In genomic region chr18:44423826-44424225, GRCh38 we compare ENCODE assay signal across 23 cellular contexts.
A peak's percentile ranks its signal among the peaks of the same experiment; 100 is the strongest.
DNase-seq lines count a peak whose midpoint lies in the region; ATAC-seq, FAIRE-seq and TF ChIP-seq lines count a peak whose summit lies in the region.
"Had no signal": no experiment of that assay in that cellular context is flagged by ENCODE, and none has a peak within 500 bp of the region (broad histone marks: within the 10 kb centered on the region; RNA-seq: fewer than 3 reads in every experiment).

No MANE protein-coding gene starts in this region.

- POLR2A ChIA-PET in HepG2 (lab: Yijun Ruan, JAX) = no interaction called here

- H3K36me3 ChIP-seq in HepG2 (replicated peaks in 1 of 2; ENCODE audit: control insufficient read depth in 1 of 2, insufficient read depth in 2 of 2, low read length in 2 of 2) = no peaks in the 10 kb centered on the region
- H3K36me3 ChIP-seq: tibial nerve had no signal

- CTCF ChIA-PET in HepG2 (lab: Yijun Ruan, JAX; ENCODE audit: low intra/inter-chr PET ratio, low total read pairs) = no interaction called here

- TF ChIP-seq EP300 in HepG2 (IDR thresholded peaks at IDR 0.05; ENCODE audit: low read depth in 2 of 2, low read length in 2 of 2) = no peak
- no peak for TF ChIP-seq EP300 in HepG2 (CRISPR knock-in tag; IDR thresholded peaks at IDR 0.05; ENCODE audit: borderline replicate concordance)

- H4K20me1 ChIP-seq in HepG2 (ENCODE audit: insufficient read depth, low read length) = no peaks in the 10 kb centered on the region

- no peak for TF ChIP-seq CTCF in HepG2 (CRISPR knock-in tag; IDR thresholded peaks at IDR 0.05)

- intact Hi-C loops in HepG2 (cut with micrococcal nuclease; ENCODE audit: unreplicated experiment) = no loop called here

- H3K27me3 ChIP-seq in HepG2 (ENCODE audit: control insufficient read depth in 1 of 2, insufficient read depth in 2 of 2, low read length in 2 of 2) = no peaks in the 10 kb centered on the region
- H3K27me3 ChIP-seq: tibial nerve had no signal

- no peak overlapping the region for H2AFZ ChIP-seq in HepG2 (ENCODE audit: low read length)

- BruUV-seq in HepG2 (replicated peaks; lab: Mats Ljungman, UMichigan) = no TSS peak

- DNase-seq in NCI-H82 (lab: John Stamatoyannopoulos, UW) = peak; percentile 12
- no peak for DNase-seq in NCI-H82 treated with DMSO at 0.1 percent for 48 hours (lab: John Stamatoyannopoulos, UW; ENCODE audit: unreplicated experiment)
- peak; percentile 81 for DNase-seq in NCI-H69 (lab: John Stamatoyannopoulos, UW)
- peak; percentile 9 for DNase-seq in iPS DF 19.7 (ENCODE audit: low read depth, low spot score)
- DNase-seq in HepG2 (ENCODE audit: low spot score) = no peak
- DNase-seq in HPDE6-E6E7 (ENCODE audit: extremely low spot score) = no peak
- DNase-seq in kidney tubule cell (ENCODE audit: low spot score) = no peak
- no peak for DNase-seq in stimulated activated naive CD4-positive, alpha-beta T cell (lab: John Stamatoyannopoulos, UW)
- DNase-seq: activated CD8-positive, alpha-beta T cell treated with anti-CD3 and anti-CD28 coated beads for 36 hours; activated gamma-delta T cell; activated T-cell treated with anti-CD3 and anti-CD28 coated beads for 4 hours; effector memory CD4-positive, alpha-beta T cell; EL; IMR-90; left colon; naive B cell; NCI-H1694; NCI-H524; OCI-M1; stimulated activated CD4-positive, alpha-beta T cell treated with anti-CD3 and anti-CD28 coated beads, Interleukin-4, amount 100 ng/mL, for 24 hours; T-helper 9 cell had no signal

- H3K9ac ChIP-seq in HepG2 (ENCODE audit: insufficient read depth, low read depth, low read length) = no peak overlapping the region

- no peak for ATAC-seq in HepG2
- ATAC-seq: activated CD4-positive, CD25-positive, alpha-beta regulatory T cell treated with anti-CD3 and anti-CD28 coated beads, Interleukin-2, amount 50 U/mL, for 24 hours; activated CD8-positive, alpha-beta T cell treated with anti-CD3 and anti-CD28 coated beads for 36 hours; left colon had no signal

- H3K4me2 ChIP-seq in HepG2 (ENCODE audit: low read depth, low read length) = no peak overlapping the region

- in situ Hi-C loops in HepG2 (cut with HindIII; ENCODE audit: extremely low pct_ligation_motif_present, low pct_unique_long_range_greater_than_20kb) = no loop called here

- WGBS in HepG2 (ENCODE audit: low lambda C conversion rate) = 6% methylated on average over 3 of the region's 3 CpGs

- FAIRE-seq in HepG2 (lab: Jason Lieb, UNC) = no peak

- H3K79me2 ChIP-seq in HepG2 (ENCODE audit: insufficient read depth, low read length) = no peaks in the 10 kb centered on the region

- no peak for TF ChIP-seq POLR2A in HepG2 (IDR thresholded peaks at IDR 0.05; ENCODE audit: insufficient read depth in 1 of 2, low read depth in 2 of 2, low read length in 2 of 2)

- H3K9me3 ChIP-seq in HepG2 (ENCODE audit: low read length) = peaks cover 68% of the 10 kb centered on the region

- no peak for TF ChIP-seq RAD21 in HepG2 (CRISPR knock-in tag; IDR thresholded peaks at IDR 0.05)

- no peak overlapping the region for H3K27ac ChIP-seq in HepG2 (ENCODE audit: extremely low read length, insufficient read depth, low read length)
- H3K27ac ChIP-seq: tibial nerve had no signal

- no peak overlapping the region for H3K4me3 ChIP-seq in HepG2 (replicated peaks in 1 of 3; ENCODE audit: insufficient read depth in 1 of 3, low read depth in 2 of 3, low read length in 3 of 3)
- H3K4me3 ChIP-seq: tibial nerve had no signal

- no peaks in the 10 kb centered on the region for H3K4me1 ChIP-seq in HepG2 (ENCODE audit: insufficient read depth, low read length)
- H3K4me1 ChIP-seq: tibial nerve had no signal

TF ChIP-seq in HepG2, 621 proteins besides CTCF, POLR2A, EP300 and RAD21:
- TF ChIP-seq MEIS1 (CRISPR knock-in tag; IDR thresholded peaks at IDR 0.05; ENCODE audit: borderline replicate concordance) (no peak), ZNF646 (CRISPR knock-in tag; IDR thresholded peaks at IDR 0.05) (no peak), ZNF326 (CRISPR knock-in tag; IDR thresholded peaks at IDR 0.05; ENCODE audit: borderline replicate concordance) (no peak), NFATC3 (CRISPR knock-in tag; IDR thresholded peaks at IDR 0.05) (no peak), HNRNPUL1 (IDR thresholded peaks at IDR 0.05; ENCODE audit: low read depth, low read length) (no peak), ZBTB7B (CRISPR knock-in tag; IDR thresholded peaks at IDR 0.05) (no peak), ZNF543 (CRISPR knock-in tag; IDR thresholded peaks at IDR 0.05) (no peak), ZBTB37 (CRISPR knock-in tag; IDR thresholded peaks at IDR 0.05) (no peak), ZFP91 (CRISPR knock-in tag; IDR thresholded peaks at IDR 0.05; ENCODE audit: borderline replicate concordance) (no peak), NFRKB (IDR thresholded peaks at IDR 0.05) (no peak), HMG20A (CRISPR knock-in tag; IDR thresholded peaks at IDR 0.05; ENCODE audit: borderline replicate concordance) (no peak), RFX1 (IDR thresholded peaks at IDR 0.05) (no peak), ZNF780A (CRISPR knock-in tag; IDR thresholded peaks at IDR 0.05) (no peak), CHCHD3 (CRISPR knock-in tag; IDR thresholded peaks at IDR 0.05) (no peak)
- TF ChIP-seq, protein P1, sequence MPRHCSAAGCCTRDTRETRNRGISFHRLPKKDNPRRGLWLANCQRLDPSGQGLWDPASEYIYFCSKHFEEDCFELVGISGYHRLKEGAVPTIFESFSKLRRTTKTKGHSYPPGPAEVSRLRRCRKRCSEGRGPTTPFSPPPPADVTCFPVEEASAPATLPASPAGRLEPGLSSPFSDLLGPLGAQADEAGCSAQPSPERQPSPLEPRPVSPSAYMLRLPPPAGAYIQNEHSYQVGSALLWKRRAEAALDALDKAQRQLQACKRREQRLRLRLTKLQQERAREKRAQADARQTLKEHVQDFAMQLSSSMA (CRISPR knock-in tag; IDR thresholded peaks at IDR 0.05) = no peak

Comparison
In these comparisons a context has a peak if more than half of its experiments do, and no peak if none do; other contexts are left out.
1. DNase-seq: peak in NCI-H82 (single experiment), NCI-H69 (single experiment) and iPS DF 19.7 (single experiment); none in NCI-H82 treated with DMSO at 0.1 percent for 48 hours (single experiment), HepG2 (single experiment), HPDE6-E6E7 (single experiment), kidney tubule cell (single experiment) and stimulated activated naive CD4-positive, alpha-beta T cell (0 of 6).